In the genomic region with DNA sequence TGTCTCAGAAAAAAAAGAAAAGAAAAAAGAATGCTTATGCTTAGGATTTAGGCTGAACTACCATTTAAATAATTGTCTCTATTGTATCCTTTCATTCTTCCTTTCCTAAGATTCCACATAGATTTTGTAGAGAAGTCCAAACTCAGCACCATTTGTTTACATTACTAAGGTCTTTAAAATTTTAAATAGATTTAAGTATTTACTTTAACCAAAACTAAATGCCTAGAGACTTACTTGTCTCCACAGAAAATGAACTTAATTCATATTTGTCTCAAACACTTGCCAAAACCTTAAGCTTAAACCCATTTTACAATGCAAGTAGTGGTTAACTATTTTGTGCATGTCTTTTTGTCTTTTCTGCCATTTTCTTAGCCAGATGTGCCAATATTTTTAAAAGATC, we compare ENCODE assay signal across 23 cellular contexts. TPM values are rescaled to one million over a fixed set of nuclear protein-coding genes. Genes with fewer than 3 reads are reported as not detected.
DNase-seq lines count a peak whose midpoint lies in the region; ATAC-seq, FAIRE-seq and TF ChIP-seq lines count a peak whose summit lies in the region.
"Had no signal": no experiment of that assay in that cellular context is flagged by ENCODE, and none has a peak within 500 bp of the region (broad histone marks: within the 10 kb centered on the region; RNA-seq: fewer than 3 reads in every experiment).

No MANE protein-coding gene starts in this region.

- no peaks in the 10 kb centered on the region for H3K79me2 ChIP-seq in PC-3 (ENCODE audit: low read length)

- H3K4me1 ChIP-seq in A549: no peaks in the 10 kb centered on the region
- H3K4me1 ChIP-seq in PC-3 (ENCODE audit: insufficient read depth, low read length): peaks cover 4% of the 10 kb centered on the region; the same call in 1 of the 2 replicates
- H3K4me1 ChIP-seq in breast epithelium: no peaks in the 10 kb centered on the region
- H3K4me1 ChIP-seq: BE2C had no signal

- DNase-seq in A549 (ENCODE audit: low read depth in 1 of 2, low spot score in 1 of 2): no peak
- DNase-seq in GM04503 (ENCODE audit: low read depth): peak; percentile 3
- peak; percentile 36 for DNase-seq in PC-3
- peak; percentile 18 for DNase-seq in fibroblast of peridontal ligament (ENCODE audit: extremely low read depth)
- no peak for DNase-seq in left cardiac atrium
- no peak for DNase-seq in head of caudate nucleus
- no peak for DNase-seq in breast epithelium (ENCODE audit: low spot score in 2 of 2)
- DNase-seq: BE2C; C1 segment of cervical spinal cord; Caco-2; CD4-positive, CD25-positive, alpha-beta regulatory T cell; CD8-positive, alpha-beta memory T cell; DMS153; DMS79; GF-D8; HCEC 1CT; KBM-7 had no signal

- H3K9ac ChIP-seq in PC-3 (ENCODE audit: low read length): no peak overlapping the region

- H3K27me3 ChIP-seq in PC-3 (ENCODE audit: low read length) (no peaks in the 10 kb centered on the region), breast epithelium (no peaks in the 10 kb centered on the region)
- H3K27me3 ChIP-seq: BE2C had no signal

- H3K27ac ChIP-seq in A549: no peak overlapping the region
- peak overlapping the region; percentile 53 for H3K27ac ChIP-seq in PC-3 (ENCODE audit: low read length)
- H3K27ac ChIP-seq in breast epithelium: no peak overlapping the region
- H3K27ac ChIP-seq: 22Rv1, HL-60 had no signal

- H3K4me3 ChIP-seq in A549 (no peak overlapping the region), PC-3 (ENCODE audit: low read length) (no peak overlapping the region), breast epithelium (no peak overlapping the region)
- H3K4me3 ChIP-seq: GM23338 had no signal

- no peaks in the 10 kb centered on the region for H4K20me1 ChIP-seq in PC-3 (ENCODE audit: low read length)

- no peaks in the 10 kb centered on the region for H3K9me2 ChIP-seq in PC-3 (replicated peaks; ENCODE audit: low read length)

- intact Hi-C loops in PC-3 (cut with micrococcal nuclease): loop anchor here (10.0 kb wide), 1 partner anchor 110 kb away; no protein-coding TSS in a partner anchor
- intact Hi-C loops in left cardiac atrium (cut with DNase I): no loop called here
- intact Hi-C loops in head of caudate nucleus (cut with DNase I): no loop called here
- intact Hi-C loops in breast epithelium (cut with DNase I; ENCODE audit: low total_unique reads): no loop called here

- no peaks in the 10 kb centered on the region for H3K9me3 ChIP-seq in A549
- no peaks in the 10 kb centered on the region for H3K9me3 ChIP-seq in PC-3 (ENCODE audit: low read length)
- H3K9me3 ChIP-seq in breast epithelium: no peaks in the 10 kb centered on the region
- H3K9me3 ChIP-seq: BE2C, Caco-2 had no signal

- no peak overlapping the region for H2AFZ ChIP-seq in PC-3 (ENCODE audit: low read length)
- H2AFZ ChIP-seq: GM23338 had no signal

- BruUV-seq in PC-3 (replicated peaks; lab: Mats Ljungman, UMichigan): no TSS peak

- FAIRE-seq in A549 (lab: Jason Lieb, UNC): peak; percentile 23
- FAIRE-seq: D721Med, GM12891, H54 had no signal

- CTCF ChIA-PET in A549 (lab: Yijun Ruan, JAX): no interaction called here
- CTCF ChIA-PET in PC-3 (lab: Charles Lee): interaction anchor here (0.5 kb wide), 1 partner anchor 312 kb away, joined by 4 read pairs; no protein-coding TSS in a partner anchor

- TF ChIP-seq RAD21 in A549 (conservative IDR thresholded peaks at IDR 0.05 in 1 of 2, IDR thresholded peaks at IDR 0.05 in 1 of 2): no peak

- H3K4me2 ChIP-seq in A549: no peak overlapping the region
- peak overlapping the region; percentile 46 for H3K4me2 ChIP-seq in PC-3 (ENCODE audit: low read length)
- H3K4me2 ChIP-seq: GM23338 had no signal

- ATAC-seq in A549: no peak
- ATAC-seq in PC-3: peak; percentile 49
- no peak for ATAC-seq in left cardiac atrium
- ATAC-seq: GM23338 had no signal

- TF ChIP-seq POLR2A in A549 (IDR thresholded peaks at IDR 0.05; ENCODE audit: low read length): no peak
- TF ChIP-seq POLR2A in breast epithelium (IDR thresholded peaks at IDR 0.05): no peak

- no peak for TF ChIP-seq CTCF in A549 (IDR thresholded peaks at IDR 0.05)
- TF ChIP-seq CTCF in PC-3 (conservative IDR thresholded peaks at IDR 0.05; ENCODE audit: low read depth, low read length): no peak
- TF ChIP-seq CTCF in breast epithelium (IDR thresholded peaks at IDR 0.05): no peak

- no peak for TF ChIP-seq EP300 in A549 (IDR thresholded peaks at IDR 0.05)

- POLR2A ChIA-PET in A549 (lab: Yijun Ruan, JAX) (no interaction called here), PC-3 (lab: Charles Lee; ENCODE audit: unreplicated experiment) (interaction anchor here (0.6 kb wide), 1 partner anchor 30 kb away, joined by 5 read pairs; no protein-coding TSS in a partner anchor)

- H3F3A ChIP-seq in PC-3 (ENCODE audit: low read length, unreplicated experiment): no peaks in the 10 kb centered on the region

- H3K36me3 ChIP-seq in PC-3 (ENCODE audit: low read depth, low read length) (no peaks in the 10 kb centered on the region), breast epithelium (no peaks in the 10 kb centered on the region)
- H3K36me3 ChIP-seq: BE2C had no signal

TF ChIP-seq in A549, 52 proteins besides CTCF, POLR2A, EP300 and RAD21:
- TF ChIP-seq TFCP2L1 (CRISPR knock-in tag; IDR thresholded peaks at IDR 0.05): no peak
- TF ChIP-seq ZSCAN20 (CRISPR knock-in tag; IDR thresholded peaks at IDR 0.05): no peak
- TF ChIP-seq, protein P1, sequence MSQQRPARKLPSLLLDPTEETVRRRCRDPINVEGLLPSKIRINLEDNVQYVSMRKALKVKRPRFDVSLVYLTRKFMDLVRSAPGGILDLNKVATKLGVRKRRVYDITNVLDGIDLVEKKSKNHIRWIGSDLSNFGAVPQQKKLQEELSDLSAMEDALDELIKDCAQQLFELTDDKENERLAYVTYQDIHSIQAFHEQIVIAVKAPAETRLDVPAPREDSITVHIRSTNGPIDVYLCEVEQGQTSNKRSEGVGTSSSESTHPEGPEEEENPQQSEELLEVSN (IDR thresholded peaks at IDR 0.05; ENCODE audit: borderline replicate concordance, low read depth): no peak
- no peak for TF ChIP-seq ESRRA (IDR thresholded peaks at IDR 0.05; ENCODE audit: borderline replicate concordance, low read length)
- no peak for TF ChIP-seq RCOR1 (IDR thresholded peaks at IDR 0.05; ENCODE audit: low read depth, low read length)
- TF ChIP-seq HDAC2 (IDR thresholded peaks at IDR 0.05): no peak
- TF ChIP-seq FOSB (CRISPR knock-in tag; IDR thresholded peaks at IDR 0.05): no peak
- no peak for TF ChIP-seq CBX2 (IDR thresholded peaks at IDR 0.05; ENCODE audit: borderline replicate concordance, low read depth)
- TF ChIP-seq MAZ (IDR thresholded peaks at IDR 0.05; ENCODE audit: borderline replicate concordance, low read depth, low read length): no peak
- no peak for TF ChIP-seq POLR2AphosphoS2 (conservative IDR thresholded peaks at IDR 0.05; ENCODE audit: low read length)

RNA-seq across cellular contexts. Expression of a gene that starts 54.1 kb away (rescaled TPM):
- 56.3 and 67.6 TPM in 2 replicates for polyA plus RNA-seq in A549 (2011; rRNA removed)
- 30.0 and 37.4 TPM in 2 replicates for polyA plus RNA-seq in A549 (2012; cell fraction: cytosol; rRNA removed)
- 18.0 and 29.4 TPM in 2 replicates for polyA plus RNA-seq in A549 (2012; cell fraction: nucleus; rRNA removed)
- polyA plus RNA-seq in A549 (2017; fragmentation: RNase III; extraction: RNeasy Plus Mini Kit Qiagen cat#74134 plus additional on column Dnase treatment): 34.3 to 36.2 TPM (median 35.8 TPM) in 3 replicates
- 27.3 and 33.1 TPM in 2 replicates for polyA minus RNA-seq in A549 (2011; rRNA and poly(A)+ RNA removed)
- 20.7 and 25.2 TPM in 2 replicates for total RNA-seq in PC-3 (2014; rRNA removed)
- 10 to 100 TPM; 24.9 to 26.7 TPM for total RNA-seq in left cardiac atrium
- total RNA-seq in breast epithelium: 10 to 100 TPM; 50.5 to 75.7 (median 56.6) TPM

Comparison
In these comparisons a context has a peak if more than half of its experiments do, and no peak if none do; other contexts are left out.
1. DNase-seq: peak in GM04503 (single experiment), PC-3 (single experiment) and fibroblast of peridontal ligament (single experiment); none in A549 (0 of 2), left cardiac atrium (single experiment), head of caudate nucleus (0 of 42) and breast epithelium (0 of 2).